ENCODE assay signal across 8 cellular contexts in genomic region chr6:12010635-12011275, GRCh38. TPM values are rescaled to one million over a fixed set of nuclear protein-coding genes. Genes with fewer than 3 reads are reported as not detected.
DNase-seq lines count a peak whose midpoint lies in the region; ATAC-seq and TF ChIP-seq lines count a peak whose summit lies in the region.

No MANE protein-coding gene starts in this region.

- no peak for TF ChIP-seq CTCF in CD4-positive, alpha-beta T cell (IDR thresholded peaks at IDR 0.05)

- H3K4me3 Mint-ChIP-seq in CD4-positive, alpha-beta T cell = peak overlapping the region; percentile 92
- H3K4me3 Mint-ChIP-seq in activated naive CD4-positive, alpha-beta T cell treated with anti-CD3 and anti-CD28 coated beads, Interleukin-2, amount 10 ng/mL, durations not matched to agents 7 days and 5 days = peak overlapping the region; percentile 82

- intact Hi-C loops in CD4-positive, alpha-beta T cell (cut with DNase I, micrococcal nuclease) = loop anchor here (2.0 to 10.0 kb wide), 5 partner anchors 50 to 1804 kb away; partner anchors contain the start of genes MCUR1 (in 1 of the 2) and TBC1D7 (in 1 of the 2)
- intact Hi-C loops in left cardiac atrium (cut with DNase I) = no loop called here

- no peaks in the 10 kb centered on the region for H3K9me3 Mint-ChIP-seq in CD4-positive, alpha-beta T cell
- peaks cover 8% of the 10 kb centered on the region for H3K9me3 Mint-ChIP-seq in activated naive CD4-positive, alpha-beta T cell treated with anti-CD3 and anti-CD28 coated beads, Interleukin-2, amount 10 ng/mL, durations not matched to agents 7 days and 5 days

- peaks cover 55% of the 10 kb centered on the region for H3K4me1 Mint-ChIP-seq in CD4-positive, alpha-beta T cell (ENCODE audit: low read depth)
- peaks cover 46% of the 10 kb centered on the region for H3K4me1 Mint-ChIP-seq in activated naive CD4-positive, alpha-beta T cell treated with anti-CD3 and anti-CD28 coated beads, Interleukin-2, amount 10 ng/mL, durations not matched to agents 7 days and 5 days

- H3K36me3 Mint-ChIP-seq in CD4-positive, alpha-beta T cell (ENCODE audit: low read depth) = peaks cover 43% of the 10 kb centered on the region
- peaks cover 19% of the 10 kb centered on the region for H3K36me3 Mint-ChIP-seq in activated naive CD4-positive, alpha-beta T cell treated with anti-CD3 and anti-CD28 coated beads, Interleukin-2, amount 10 ng/mL, durations not matched to agents 7 days and 5 days

- H3K27me3 ChIP-seq in CD4-positive, alpha-beta T cell (ENCODE audit: control insufficient read depth, insufficient read depth, low read length) = no peaks in the 10 kb centered on the region

- H3K27me3 Mint-ChIP-seq in CD4-positive, alpha-beta T cell = peaks cover 5% of the 10 kb centered on the region
- peaks cover 9% of the 10 kb centered on the region for H3K27me3 Mint-ChIP-seq in activated naive CD4-positive, alpha-beta T cell treated with anti-CD3 and anti-CD28 coated beads, Interleukin-2, amount 10 ng/mL, durations not matched to agents 7 days and 5 days

- CTCF ChIA-PET in CD4-positive, alpha-beta T cell (lab: Charles Lee) = no interaction called here
- CTCF ChIA-PET in activated naive CD4-positive, alpha-beta T cell treated with anti-CD3 and anti-CD28 coated beads, Interleukin-2, amount 10 ng/mL, durations not matched to agents 7 days and 5 days (lab: Charles Lee) = interaction anchor here (1.0 kb wide), 1 partner anchor 223 kb away, joined by 3 read pairs; no protein-coding TSS in a partner anchor

- H3K27ac ChIP-seq in CD4-positive, alpha-beta T cell (ENCODE audit: low read depth, low read length) = peak overlapping the region; percentile 99

- DNase-seq in CD4-positive, alpha-beta T cell = peak in 3 of 10 experiments; percentile 5 to 64 (median 51)
- DNase-seq in NCI-H2227 treated with DMSO at 0.1 percent for 48 hours (lab: John Stamatoyannopoulos, UW) (peak; percentile 94), left cardiac atrium (peak; percentile 79), putamen (ENCODE audit: low spot score) (peak; percentile 74), CD1c-positive myeloid dendritic cell (ENCODE audit: extremely low spot score) (no peak)
- DNase-seq in activated naive CD4-positive, alpha-beta T cell treated with anti-CD3 and anti-CD28 coated beads, Interleukin-2, amount 10 ng/mL, durations not matched to agents 7 days and 5 days = no peak

- POLR2A ChIA-PET in CD4-positive, alpha-beta T cell (lab: Charles Lee) = interaction anchor here (0.6 to 6.9 kb wide), 7 partner anchors 12 to 1604 kb away, joined by 3 to 89 read pairs (median 7); partner anchors contain the start of gene NOL7

- H3K27ac Mint-ChIP-seq in CD4-positive, alpha-beta T cell = peak overlapping the region; percentile 97
- peak overlapping the region; percentile 94 for H3K27ac Mint-ChIP-seq in activated naive CD4-positive, alpha-beta T cell treated with anti-CD3 and anti-CD28 coated beads, Interleukin-2, amount 10 ng/mL, durations not matched to agents 7 days and 5 days

- ATAC-seq in CD4-positive, alpha-beta T cell (ENCODE audit: poor library complexity) = peak; percentile 40
- ATAC-seq in GM18873 (IDR thresholded peaks at IDR 0.05; ENCODE audit: low FRiP score, unreplicated experiment) (peak; percentile 27), HG03066 (IDR thresholded peaks at IDR 0.05; ENCODE audit: low read depth, unreplicated experiment) (peak; percentile 35), left cardiac atrium (peak; percentile 3 to 23)

- no peaks in the 10 kb centered on the region for H3K9me3 ChIP-seq in CD4-positive, alpha-beta T cell (ENCODE audit: control insufficient read depth, low read length)

RNA-seq across cellular contexts. Expression of gene HIVEP1, which starts 1.4 kb away (rescaled TPM):
- 10 to 100 TPM; 76.3 to 78.8 TPM for total RNA-seq in CD4-positive, alpha-beta T cell
- total RNA-seq in left cardiac atrium = 10 to 100 TPM; 14.3 to 18.0 TPM

Comparison
In these comparisons a context has a peak if more than half of its experiments do, and no peak if none do; other contexts are left out.
1. DNase-seq: peak in NCI-H2227 treated with DMSO at 0.1 percent for 48 hours (single experiment), left cardiac atrium (single experiment) and putamen (single experiment); none in activated naive CD4-positive, alpha-beta T cell treated with anti-CD3 and anti-CD28 coated beads, Interleukin-2, amount 10 ng/mL, durations not matched to agents 7 days and 5 days (single experiment) and CD1c-positive myeloid dendritic cell (single experiment).
2. RNA of gene HIVEP1, which starts 1.4 kb away (total RNA-seq): 76.3 to 78.8 TPM in CD4-positive, alpha-beta T cell; 14.3 to 18.0 TPM in left cardiac atrium; every median in the first group is over 4 times any median in the second.
3. intact Hi-C loops: an anchor here in CD4-positive, alpha-beta T cell (2.0 to 10.0 kb wide); none called in left cardiac atrium.
4. Peak in every context shown above with its lines, with median percentiles within 50 percentile points of each other: ATAC-seq.